Comparison of ENCODE assay signal across 16 cellular contexts in genomic region chr12:110934093-110934852, GRCh38. TPM values are rescaled to one million over a fixed set of nuclear protein-coding genes. Genes with fewer than 3 reads are reported as not detected.
DNase-seq lines count a peak whose midpoint lies in the region; ATAC-seq and TF ChIP-seq lines count a peak whose summit lies in the region.
"Had no signal": no experiment of that assay in that cellular context is flagged by ENCODE, and none has a peak within 500 bp of the region (broad histone marks: within the 10 kb centered on the region; RNA-seq: fewer than 3 reads in every experiment).

No MANE protein-coding gene starts in this region.

- peak overlapping the region; percentile 44 for H3K9ac ChIP-seq in HCT116 (ENCODE audit: low read length)

- 41 to 47% (median 47%) methylated on average over 3 of the region's 3 CpGs for WGBS in psoas muscle, 3 donors

- CTCF ChIA-PET in HCT116 (lab: Charles Lee) (no interaction called here), PC-9 (lab: Charles Lee) (no interaction called here)

- TF ChIP-seq CTCF in HCT116 (IDR thresholded peaks at IDR 0.05 in 2 of 3, conservative IDR thresholded peaks at IDR 0.05 in 1 of 3; ENCODE audit: borderline replicate concordance in 1 of 3, insufficient read depth in 1 of 3, low read depth in 2 of 3, low read length in 2 of 3) = no peak
- no peak for TF ChIP-seq CTCF in PC-9 (conservative IDR thresholded peaks at IDR 0.05)
- TF ChIP-seq CTCF in psoas muscle (IDR thresholded peaks at IDR 0.05) = no peak

- TF ChIP-seq POLR2A in HCT116 (IDR thresholded peaks at IDR 0.05; ENCODE audit: borderline replicate concordance, extremely low read depth, insufficient read depth, insufficient read length) = no peak

- no peaks in the 10 kb centered on the region for H3F3A ChIP-seq in PC-9 (ENCODE audit: insufficient read depth, low read depth)

- peak overlapping the region; percentile 13 for H2AFZ ChIP-seq in HCT116 (ENCODE audit: low read depth, low read length, poor library complexity, severe bottlenecking)
- H2AFZ ChIP-seq in PC-9 = no peak overlapping the region

- H3K27ac ChIP-seq in HCT116 (ENCODE audit: low read depth, low read length) (peak overlapping the region; percentile 76), PC-9 (peak overlapping the region; percentile 77), psoas muscle (peak overlapping the region; percentile 74)
- H3K27ac ChIP-seq: Peyer's patch, testis had no signal

- peaks cover 32 to 68% of the 10 kb centered on the region in 2 experiments for H3K4me1 ChIP-seq in HCT116 (ENCODE audit: control insufficient read depth in 1 of 2, insufficient read depth in 2 of 2, low read length in 2 of 2)
- H3K4me1 ChIP-seq in PC-9 (replicated peaks; ENCODE audit: insufficient read depth) = peaks cover 25% of the 10 kb centered on the region
- peaks cover 3% of the 10 kb centered on the region for H3K4me1 ChIP-seq in psoas muscle
- H3K4me1 ChIP-seq: Peyer's patch, testis had no signal

- ATAC-seq in HCT116 (peak; percentile 82), esophagus mucosa (peak; percentile 86), psoas muscle (peak; percentile 71 to 78 (median 74)), HG03565 (IDR thresholded peaks at IDR 0.05; ENCODE audit: unreplicated experiment) (no peak), HG03135 (IDR thresholded peaks at IDR 0.05; ENCODE audit: unreplicated experiment) (no peak), HG02678 (IDR thresholded peaks at IDR 0.05; ENCODE audit: unreplicated experiment) (no peak)
- ATAC-seq: activated naive CD4-positive, alpha-beta T cell treated with anti-CD3 and anti-CD28 coated beads, Interleukin-2, amount 50 U/mL, for 72 hours; left colon; natural killer cell had no signal

- H3K36me3 ChIP-seq in HCT116 (ENCODE audit: control insufficient read depth in 1 of 2, insufficient read depth in 2 of 2, low read length in 2 of 2) (no peaks in the 10 kb centered on the region), PC-9 (ENCODE audit: low read depth) (no peaks in the 10 kb centered on the region), psoas muscle (ENCODE audit: insufficient read depth in 1 of 2, low read depth in 1 of 2) (no peaks in the 10 kb centered on the region)
- H3K36me3 ChIP-seq: Peyer's patch had no signal

- no peaks in the 10 kb centered on the region for H3K9me3 ChIP-seq in HCT116 (ENCODE audit: control insufficient read depth in 1 of 2, insufficient read depth in 1 of 2, low read depth in 1 of 2, low read length in 2 of 2)
- no peaks in the 10 kb centered on the region for H3K9me3 ChIP-seq in PC-9 (ENCODE audit: insufficient read depth, low read depth)
- H3K9me3 ChIP-seq in psoas muscle = no peaks in the 10 kb centered on the region
- H3K9me3 ChIP-seq: Peyer's patch, testis had no signal

- H3K4me2 ChIP-seq in HCT116 (ENCODE audit: low read length) = peak overlapping the region; percentile 67
- peak overlapping the region; percentile 55 for H3K4me2 ChIP-seq in PC-9

- DNase-seq in HCT116 (ENCODE audit: low read depth, low spot score) (peak; percentile 79), PC-9 (peak; percentile 78 to 81), psoas muscle (peak; percentile 42 to 63)
- DNase-seq: cortex of kidney, left colon, MM.1S, natural killer cell, NCI-H2171 treated with DMSO at 0.1 percent for 48 hours, Peyer's patch, testis had no signal

- RAD21 ChIA-PET in HCT116 (lab: Charles Lee; ENCODE audit: low non-redundant PET in 1 of 2, low total read pairs in 2 of 2, uncharacterized antibody in 2 of 2, unreplicated experiment in 2 of 2) = no interaction called here

- BruUV-seq in HCT116 (replicated peaks; lab: Mats Ljungman, UMichigan) = no TSS peak
- no TSS peak for BruUV-seq in PC-9 (replicated peaks; lab: Mats Ljungman, UMichigan)

- no peak for TF ChIP-seq RAD21 in HCT116 (IDR thresholded peaks at IDR 0.05; ENCODE audit: low read depth)

- POLR2A ChIA-PET in HCT116 (lab: Charles Lee) = interaction anchor here (0.9 to 1.2 kb wide), 2 partner anchors 39 to 364 kb away, joined by 3 read pairs; no protein-coding TSS in a partner anchor
- POLR2A ChIA-PET in PC-9 (lab: Charles Lee; ENCODE audit: unreplicated experiment) = no interaction called here

- H3K27me3 ChIP-seq in HCT116 (ENCODE audit: insufficient read depth, low read length) = no peaks in the 10 kb centered on the region
- H3K27me3 ChIP-seq in PC-9 (ENCODE audit: insufficient read depth, low read depth) = no peaks in the 10 kb centered on the region
- no peaks in the 10 kb centered on the region for H3K27me3 ChIP-seq in psoas muscle (ENCODE audit: insufficient read depth in 3 of 3, low read length in 2 of 3)
- H3K27me3 ChIP-seq: Peyer's patch, testis had no signal

- H3K9me2 ChIP-seq in HCT116 (ENCODE audit: insufficient read depth) (no peaks in the 10 kb centered on the region), PC-9 (ENCODE audit: insufficient read depth) (no peaks in the 10 kb centered on the region)

- H3K4me3 ChIP-seq in HCT116 (replicated peaks in 1 of 2; ENCODE audit: low read depth in 1 of 2, low read length in 2 of 2) = peak overlapping the region in 1 of 2 experiments; percentile 22; a peak in 3 of 4 replicates
- H3K4me3 ChIP-seq in PC-9 = no peak overlapping the region
- no peak overlapping the region for H3K4me3 ChIP-seq in psoas muscle
- H3K4me3 ChIP-seq: Peyer's patch, testis had no signal

- intact Hi-C loops in HCT116 (cut with micrococcal nuclease) = no loop called here
- intact Hi-C loops in PC-9 (cut with micrococcal nuclease; ENCODE audit: unreplicated experiment) = loop anchor here (1.0 to 2.0 kb wide), 2 partner anchors 17 to 38 kb away; no protein-coding TSS in a partner anchor
- intact Hi-C loops in psoas muscle (cut with DNase I) = loop anchor here in 1 of 2 donors (10.0 kb wide), 1 partner anchor 241 kb away; no protein-coding TSS in a partner anchor

- H3K79me2 ChIP-seq in HCT116 (ENCODE audit: insufficient read depth, low read length) (no peaks in the 10 kb centered on the region), PC-9 (ENCODE audit: low read depth) (no peaks in the 10 kb centered on the region)

- no peaks in the 10 kb centered on the region for H4K20me1 ChIP-seq in HCT116 (ENCODE audit: insufficient read depth)
- H4K20me1 ChIP-seq in PC-9 (ENCODE audit: insufficient read depth) = no peaks in the 10 kb centered on the region

TF ChIP-seq in HCT116, 20 proteins besides CTCF, POLR2A, EP300 and RAD21 (continues in another document):
- TF ChIP-seq ELF1 (IDR thresholded peaks at IDR 0.05; ENCODE audit: borderline replicate concordance, low read depth) (no peak), CBX3 (IDR thresholded peaks at IDR 0.05; ENCODE audit: low read depth) (peak; percentile 87; the same call in 1 of the 2 replicates), CEBPB (IDR thresholded peaks at IDR 0.05; ENCODE audit: low read depth) (peak; percentile 76), SIN3A (IDR thresholded peaks at IDR 0.05; ENCODE audit: low read depth) (no peak), FOSL1 (IDR thresholded peaks at IDR 0.05; ENCODE audit: low read depth) (peak; percentile 80), SRF (IDR thresholded peaks at IDR 0.05; ENCODE audit: low read depth) (0 out of 2 replicates have a peak, but pooled peaks have one; percentile 32), MAX (IDR thresholded peaks at IDR 0.05) (peak; percentile 69), TCF7L2 (IDR thresholded peaks at IDR 0.05; ENCODE audit: borderline replicate concordance, extremely low read depth, insufficient read depth, insufficient read length) (peak; percentile 64), ZBTB33 (IDR thresholded peaks at IDR 0.05; ENCODE audit: extremely low read depth, insufficient replicate concordance, low read length) (no peak)

RNA-seq across cellular contexts. Expression of gene MYL2, which starts 13.9 kb away (rescaled TPM):
- total RNA-seq in HCT116 (2021; ENCODE audit: unreplicated experiment) = 0.39 TPM
- 1.3 and 2.3 TPM in 2 replicates for polyA plus RNA-seq in HCT116 (2012)
- not detected in 2 replicates for total RNA-seq in PC-9 (2021)
- 1.7 TPM for total RNA-seq in esophagus mucosa
- total RNA-seq in psoas muscle = over 10,000 TPM in 3 of 4 donors, 1,000 to 10,000 TPM in 1; 8,427 to 31,606 (median 20,652) TPM
- over 10,000 TPM in 2 of 3 donors, 1,000 to 10,000 TPM in 1; 7,765 to 17,490 (median 15,368) TPM for polyA plus RNA-seq in psoas muscle
- total RNA-seq: activated naive CD4-positive, alpha-beta T cell treated with anti-CD3 and anti-CD28 coated beads, Interleukin-2, amount 50 U/mL, for 72 hours; fibroblast of lung; left colon; natural killer cell; Peyer's patch had no signal
- polyA plus RNA-seq: fibroblast of lung had no signal

Comparison
In these comparisons a context has a peak if more than half of its experiments do, and no peak if none do; other contexts are left out.
1. ATAC-seq: peak in HCT116 (single experiment), esophagus mucosa (single experiment) and psoas muscle (4 of 4); none in HG03565 (single experiment), HG03135 (single experiment) and HG02678 (single experiment).
2. RNA of gene MYL2, which starts 13.9 kb away (total RNA-seq): 8,427 to 31,606 TPM in psoas muscle; 1.7 TPM in esophagus mucosa (single experiment), 0.39 TPM in HCT116 (single experiment) and not detected in PC-9; every median in the first group is over 1,000 times any median in the second.
3. Peak in every context shown above with its lines, with median percentiles within 50 percentile points of each other: DNase-seq and H3K27ac ChIP-seq.